33 cellular contexts compared by ENCODE assay signal in the genomic region with DNA sequence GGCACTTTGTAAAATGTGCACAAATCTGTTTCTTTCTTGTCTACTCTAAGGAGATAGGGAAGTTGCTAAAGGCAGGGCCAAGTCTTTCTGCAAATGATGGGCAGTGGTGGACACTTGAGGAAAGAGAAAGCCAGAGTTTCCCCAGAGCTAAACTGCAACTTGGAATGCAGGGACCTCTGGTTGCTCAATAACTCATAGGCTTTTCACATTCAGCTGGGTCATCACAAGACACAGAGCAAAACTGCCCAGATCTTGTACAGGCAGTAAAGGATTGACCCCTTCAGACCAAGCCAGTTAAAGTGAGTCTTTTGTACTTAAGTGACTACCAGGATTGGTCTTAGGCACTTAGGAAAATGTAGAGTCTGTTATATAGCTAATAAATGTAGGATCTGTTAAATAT. TPM values are rescaled to one million over a fixed set of nuclear protein-coding genes. Genes with fewer than 3 reads are reported as not detected.
DNase-seq lines count a peak whose midpoint lies in the region; ATAC-seq and TF ChIP-seq lines count a peak whose summit lies in the region.
"Had no signal": no experiment of that assay in that cellular context is flagged by ENCODE, and none has a peak within 500 bp of the region (broad histone marks: within the 10 kb centered on the region; RNA-seq: fewer than 3 reads in every experiment).

No MANE protein-coding gene starts in this region.

- no peak for TF ChIP-seq POLR2A in IMR-90 (IDR thresholded peaks at IDR 0.05; ENCODE audit: low read depth, low read length)

- H2BK5ac ChIP-seq in IMR-90 (ENCODE audit: low read depth, low read length, poor library complexity, severe bottlenecking): no peak overlapping the region

- no peak for TF ChIP-seq CTCF in IMR-90 (conservative IDR thresholded peaks at IDR 0.05; ENCODE audit: low read depth, low read length)
- no peak for TF ChIP-seq CTCF in fibroblast of the aortic adventitia (IDR thresholded peaks at IDR 0.05; ENCODE audit: insufficient read depth, low read length)
- TF ChIP-seq CTCF in RWPE1 (conservative IDR thresholded peaks at IDR 0.05; ENCODE audit: low read depth): no peak

- DNase-seq in AG08395 (ENCODE audit: low spot score): peak; percentile 48
- DNase-seq in IMR-90: peak; percentile 48
- DNase-seq in fibroblast of the aortic adventitia (ENCODE audit: low read depth): peak; percentile 66
- DNase-seq in mucosa of gallbladder (ENCODE audit: low spot score): peak; percentile 16
- DNase-seq in NCI-H1694 treated with DMSO at 0.1 percent for 48 hours (lab: John Stamatoyannopoulos, UW): no peak
- DNase-seq in RWPE1 (ENCODE audit: low spot score): no peak
- no peak for DNase-seq in NCI-H510A (lab: John Stamatoyannopoulos, UW)
- DNase-seq: 8988T; activated B cell treated with CpG ODN at 0.5 μM for 24 hours; activated CD4-positive, alpha-beta T cell treated with anti-CD3 and anti-CD28 coated beads, Interleukin-2, amount 50 U/mL, for 4 hours; activated effector memory CD4-positive, alpha-beta T cell treated with Interleukin-2 at 50 U/mL for 16 hours; activated naive CD8-positive, alpha-beta T cell treated with anti-CD3 and anti-CD28 coated beads, Interleukin-2, amount 10 ng/mL, durations not matched to agents 7 days and 5 days; BE2C; brain microvascular endothelial cell; COR-L47; DND-41; effector memory CD4-positive, alpha-beta T cell; H9; heart left ventricle; KG1; mucosa of descending colon; NCI-H146; NCI-H2227 treated with DMSO at 0.1 percent for 48 hours; T1000; testis had no signal

- no peaks in the 10 kb centered on the region for H3K36me3 ChIP-seq in IMR-90 (ENCODE audit: control insufficient read depth, insufficient read depth, low read length)
- H3K36me3 ChIP-seq: BE2C, brain microvascular endothelial cell, heart left ventricle, neural progenitor cell had no signal

- intact Hi-C loops in IMR-90 (cut with micrococcal nuclease): no loop called here

- no peak overlapping the region for H3K4ac ChIP-seq in IMR-90 (ENCODE audit: low read depth, low read length)

- H4K91ac ChIP-seq in IMR-90 (ENCODE audit: insufficient read depth, low read depth, low read length): no peak overlapping the region

- dilution Hi-C loops in IMR-90 (cut with HindIII; ENCODE audit: low sequenced_read_pairs, unreplicated experiment): no loop called here

- H3K9me1 ChIP-seq in IMR-90 (ENCODE audit: insufficient read depth, low read length): no peaks in the 10 kb centered on the region

- CTCF ChIA-PET in IMR-90 (lab: Yijun Ruan, JAX) (no interaction called here), RWPE1 (lab: Yijun Ruan, JAX) (interaction anchor here (0.5 kb wide), 1 partner anchor 10 kb away, joined by 3 read pairs; no protein-coding TSS in a partner anchor)

- no peak overlapping the region for H3K27ac ChIP-seq in IMR-90 (ENCODE audit: insufficient read depth, low read length)
- no peak overlapping the region for H3K27ac ChIP-seq in RWPE1
- H3K27ac ChIP-seq: brain microvascular endothelial cell, heart left ventricle, neural progenitor cell, testis had no signal

- H3K79me1 ChIP-seq in IMR-90 (ENCODE audit: low read depth in 1 of 2, low read length in 2 of 2): no peaks in the 10 kb centered on the region

- TF ChIP-seq RAD21 in IMR-90 (IDR thresholded peaks at IDR 0.05; ENCODE audit: low read length): no peak

- H3K9ac ChIP-seq in IMR-90 (ENCODE audit: low read depth, low read length): no peak overlapping the region
- H3K9ac ChIP-seq: neural progenitor cell had no signal

- H3K14ac ChIP-seq in IMR-90 (replicated peaks; ENCODE audit: low read depth, low read length): no peak overlapping the region

- no peak overlapping the region for H3K18ac ChIP-seq in IMR-90 (ENCODE audit: low read depth, low read length)

- in situ Hi-C loops in IMR-90 (cut with MboI; ENCODE audit: low sequenced_read_pairs): no loop called here

- H4K20me1 ChIP-seq in IMR-90 (ENCODE audit: insufficient read depth, low read length): no peaks in the 10 kb centered on the region

- no peak overlapping the region for H2AK9ac ChIP-seq in IMR-90 (replicated peaks; ENCODE audit: low read depth, low read length, poor library complexity)

- no peak overlapping the region for H3K4me2 ChIP-seq in IMR-90 (ENCODE audit: low read depth, low read length)
- H3K4me2 ChIP-seq: neural progenitor cell had no signal

- no peak overlapping the region for H2BK15ac ChIP-seq in IMR-90 (ENCODE audit: low read depth, low read length)

- H2BK120ac ChIP-seq in IMR-90 (ENCODE audit: low read depth, low read length): no peak overlapping the region

- no peak overlapping the region for H4K5ac ChIP-seq in IMR-90 (ENCODE audit: low read depth, low read length)

- POLR2A ChIA-PET in IMR-90 (lab: Charles Lee; ENCODE audit: unreplicated experiment) (no interaction called here), RWPE1 (lab: Yijun Ruan, JAX; ENCODE audit: low non-redundant PET) (no interaction called here)

- H3K27me3 ChIP-seq in IMR-90 (ENCODE audit: control insufficient read depth, insufficient read depth, low read length): no peaks in the 10 kb centered on the region
- H3K27me3 ChIP-seq: BE2C, brain microvascular endothelial cell, neural progenitor cell, testis had no signal

- no peak overlapping the region for H3K23ac ChIP-seq in IMR-90 (ENCODE audit: low read depth, low read length)

- no peak overlapping the region for H2AK5ac ChIP-seq in IMR-90 (ENCODE audit: low read depth, low read length)

- H3K9me3 ChIP-seq in IMR-90 (ENCODE audit: control insufficient read depth, insufficient read depth, low read length): no peaks in the 10 kb centered on the region
- H3K9me3 ChIP-seq: BE2C, heart left ventricle, mucosa of descending colon, testis had no signal

- BruUV-seq in IMR-90 (replicated peaks; lab: Mats Ljungman, UMichigan): no TSS peak

- H3K56ac ChIP-seq in IMR-90 (ENCODE audit: extremely low read depth, insufficient read depth, low read length): no peak overlapping the region

- H3K4me1 ChIP-seq in IMR-90 (ENCODE audit: control insufficient read depth, insufficient read depth, low read length): 0 out of 2 replicates have a peak, but pooled peaks cover 3% of the 10 kb centered on the region
- H3K4me1 ChIP-seq: BE2C, neural progenitor cell, testis had no signal

- H4K8ac ChIP-seq in IMR-90 (ENCODE audit: low read depth in 2 of 2, low read length in 2 of 2): no peak overlapping the region

- H2BK20ac ChIP-seq in IMR-90 (ENCODE audit: low read depth, low read length): no peak overlapping the region

- ATAC-seq in IMR-90 (ENCODE audit: low read depth) (peak; percentile 80), SK-N-SH treated with all-trans-retinoic acid at 6 μM for 48 hours (no peak)
- ATAC-seq: esophagus mucosa; heart left ventricle; mucosa of descending colon; stimulated activated memory B cell treated with anti-CD40 and anti-IgM and Interleukin-4, amounts not matched to agents 10 μg/mL and 1 μg/mL and 100 μg/mL, for 72 hours had no signal

- H3K4me3 ChIP-seq in IMR-90 (ENCODE audit: insufficient read depth, low read depth, low read length) (no peak overlapping the region), fibroblast of the aortic adventitia (ENCODE audit: low read depth, low read length) (no peak overlapping the region)
- H3K4me3 ChIP-seq: heart left ventricle, mucosa of descending colon, neural progenitor cell, smooth muscle cell, testis had no signal

- no peak overlapping the region for H2AFZ ChIP-seq in IMR-90 (replicated peaks; ENCODE audit: low read length, poor library complexity)
- H2AFZ ChIP-seq: neural progenitor cell had no signal

TF ChIP-seq in IMR-90, 13 proteins besides CTCF, POLR2A, EP300 and RAD21:
- TF ChIP-seq CEBPB (IDR thresholded peaks at IDR 0.05; ENCODE audit: low read depth, low read length) (peak; percentile 69; the same call in 1 of the 2 replicates), SMC3 (IDR thresholded peaks at IDR 0.05; ENCODE audit: low read depth, low read length) (no peak)

TF ChIP-seq in SK-N-SH treated with all-trans-retinoic acid at 6 μM for 48 hours, 23 proteins besides CTCF, POLR2A, EP300 and RAD21:
- TF ChIP-seq ISL1 (CRISPR knock-in tag; IDR thresholded peaks at IDR 0.05) (no peak), ESRRG (CRISPR knock-in tag; IDR thresholded peaks at IDR 0.05) (no peak), ZFP3 (CRISPR knock-in tag; IDR thresholded peaks at IDR 0.05) (no peak), ZNF70 (CRISPR knock-in tag; IDR thresholded peaks at IDR 0.05) (no peak), TOX (CRISPR knock-in tag; IDR thresholded peaks at IDR 0.05; ENCODE audit: borderline replicate concordance) (no peak), PPARA (CRISPR knock-in tag; IDR thresholded peaks at IDR 0.05; ENCODE audit: borderline replicate concordance) (no peak), ZC3H10 (CRISPR knock-in tag; IDR thresholded peaks at IDR 0.05) (no peak)
- TF ChIP-seq, protein P1, sequence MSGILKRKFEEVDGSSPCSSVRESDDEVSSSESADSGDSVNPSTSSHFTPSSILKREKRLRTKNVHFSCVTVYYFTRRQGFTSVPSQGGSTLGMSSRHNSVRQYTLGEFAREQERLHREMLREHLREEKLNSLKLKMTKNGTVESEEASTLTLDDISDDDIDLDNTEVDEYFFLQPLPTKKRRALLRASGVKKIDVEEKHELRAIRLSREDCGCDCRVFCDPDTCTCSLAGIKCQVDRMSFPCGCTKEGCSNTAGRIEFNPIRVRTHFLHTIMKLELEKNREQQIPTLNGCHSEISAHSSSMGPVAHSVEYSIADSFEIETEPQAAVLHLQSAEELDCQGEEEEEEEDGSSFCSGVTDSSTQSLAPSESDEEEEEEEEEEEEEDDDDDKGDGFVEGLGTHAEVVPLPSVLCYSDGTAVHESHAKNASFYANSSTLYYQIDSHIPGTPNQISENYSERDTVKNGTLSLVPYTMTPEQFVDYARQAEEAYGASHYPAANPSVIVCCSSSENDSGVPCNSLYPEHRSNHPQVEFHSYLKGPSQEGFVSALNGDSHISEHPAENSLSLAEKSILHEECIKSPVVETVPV (CRISPR knock-in tag; IDR thresholded peaks at IDR 0.05): no peak
TF ChIP-seq in SK-N-SH treated with all-trans-retinoic acid at 6 μM for 48 hours: peak in this region for 0.

RNA-seq across cellular contexts. Expression of gene AGXT2, which starts 13.5 kb away (rescaled TPM):
- total RNA-seq in IMR-90 (2012; rRNA removed): not detected in 2 replicates
- not detected in 2 replicates for polyA plus RNA-seq in IMR-90 (2012; rRNA removed)
- polyA plus RNA-seq in IMR-90 (2012; cell fraction: cytosol; rRNA removed): not detected in 2 replicates
- polyA plus RNA-seq in IMR-90 (2012; cell fraction: nucleus; rRNA removed; ENCODE audit: low replicate concordance): not detected in 2 replicates
- total RNA-seq in fibroblast of the aortic adventitia (ENCODE audit: low replicate concordance): not detected in 2 replicates
- total RNA-seq in mucosa of gallbladder: 6.6 TPM
- total RNA-seq: activated B cell treated with CpG ODN at 0.5 μM for 24 hours; activated naive CD8-positive, alpha-beta T cell treated with anti-CD3 and anti-CD28 coated beads, Interleukin-2, amount 10 ng/mL, durations not matched to agents 7 days and 5 days; esophagus mucosa; H9; heart left ventricle; lower leg skin; mucosa of descending colon; OCI-LY7; progenitor cell of endocrine pancreas; smooth muscle cell; testis had no signal
- polyA plus RNA-seq: heart left ventricle, smooth muscle cell had no signal

Comparison
In these comparisons a context has a peak if more than half of its experiments do, and no peak if none do; other contexts are left out.
1. DNase-seq: peak in AG08395 (single experiment), IMR-90 (single experiment), fibroblast of the aortic adventitia (single experiment) and mucosa of gallbladder (single experiment); none in NCI-H1694 treated with DMSO at 0.1 percent for 48 hours (single experiment), RWPE1 (single experiment) and NCI-H510A (single experiment).